Comparison of ENCODE assay signal across 9 cellular contexts in genomic region chr22:33519140-33519973, GRCh38.
DNase-seq lines count a peak whose midpoint lies in the region; ATAC-seq and TF ChIP-seq lines count a peak whose summit lies in the region.
"Had no signal": no experiment of that assay in that cellular context is flagged by ENCODE, and none has a peak within 500 bp of the region (broad histone marks: within the 10 kb centered on the region; RNA-seq: fewer than 3 reads in every experiment).

No MANE protein-coding gene starts in this region.

- POLR2A ChIA-PET in PC-3 (lab: Charles Lee; ENCODE audit: unreplicated experiment), result no interaction called here

- DNase-seq in Caki2 (ENCODE audit: low read depth), result peak; percentile 82
- peak; percentile 81 for DNase-seq in H7
- DNase-seq in PC-3, result peak; percentile 4
- DNase-seq in epidermal melanocyte (ENCODE audit: insufficient read length, low spot score), result peak; percentile 46
- DNase-seq in midbrain (lab: John Stamatoyannopoulos, UW), result peak; percentile 55
- no peak for DNase-seq in activated CD4-positive, CD25-positive, alpha-beta regulatory T cell treated with anti-CD3 and anti-CD28 coated beads, Interleukin-2, amount 50 U/mL, for 72 hours

- H3K9me3 ChIP-seq in PC-3 (ENCODE audit: low read length), result no peaks in the 10 kb centered on the region

- no peaks in the 10 kb centered on the region for H3K27me3 ChIP-seq in H7 (ENCODE audit: control insufficient read depth, insufficient read depth, low read length)
- no peaks in the 10 kb centered on the region for H3K27me3 ChIP-seq in PC-3 (ENCODE audit: low read length)

- no peaks in the 10 kb centered on the region for H3K4me1 ChIP-seq in PC-3 (ENCODE audit: insufficient read depth, low read length)

- no peak for ATAC-seq in PC-3
- ATAC-seq in GM18519 (IDR thresholded peaks at IDR 0.05; ENCODE audit: low FRiP score, unreplicated experiment), result no peak
- ATAC-seq in activated CD4-positive, CD25-positive, alpha-beta regulatory T cell treated with anti-CD3 and anti-CD28 coated beads, Interleukin-2, amount 50 U/mL, for 24 hours, result no peak

- no peak overlapping the region for H3K27ac ChIP-seq in PC-3 (ENCODE audit: low read length)

- H3K9me2 ChIP-seq in PC-3 (replicated peaks; ENCODE audit: low read length), result no peaks in the 10 kb centered on the region

- no peak overlapping the region for H3K4me3 ChIP-seq in H7 (ENCODE audit: insufficient read depth, low read depth, low read length)
- no peak overlapping the region for H3K4me3 ChIP-seq in PC-3 (ENCODE audit: low read length)
- H3K4me3 ChIP-seq: skin epidermis had no signal

- no peaks in the 10 kb centered on the region for H4K20me1 ChIP-seq in PC-3 (ENCODE audit: low read length)

- H3K9ac ChIP-seq in PC-3 (ENCODE audit: low read length), result no peak overlapping the region

- no peaks in the 10 kb centered on the region for H3F3A ChIP-seq in PC-3 (ENCODE audit: low read length, unreplicated experiment)

- H3K36me3 ChIP-seq in H7 (replicated peaks; ENCODE audit: control insufficient read depth, insufficient read depth, low read length) (no peaks in the 10 kb centered on the region), PC-3 (ENCODE audit: low read depth, low read length) (no peaks in the 10 kb centered on the region)

- TF ChIP-seq CTCF in PC-3 (conservative IDR thresholded peaks at IDR 0.05; ENCODE audit: low read depth, low read length), result no peak; the same call in 1 of the 2 replicates

- H3K79me2 ChIP-seq in PC-3 (ENCODE audit: low read length), result no peaks in the 10 kb centered on the region

- H3K4me2 ChIP-seq in PC-3 (ENCODE audit: low read length), result no peak overlapping the region

- no TSS peak for BruUV-seq in PC-3 (replicated peaks; lab: Mats Ljungman, UMichigan)

- in situ Hi-C loops in Caki2 (cut with HindIII; ENCODE audit: low pct_unique_long_range_greater_than_20kb, low sequenced_read_pairs), result no loop called here

- no peak overlapping the region for H2AFZ ChIP-seq in PC-3 (ENCODE audit: low read length)

- CTCF ChIA-PET in PC-3 (lab: Charles Lee), result no interaction called here

- intact Hi-C loops in PC-3 (cut with micrococcal nuclease), result no loop called here
